In genomic region chr1:179365342-179366092, GRCh38 we compare ENCODE assay signal across 8 cellular contexts. TPM values are rescaled to one million over a fixed set of nuclear protein-coding genes. Genes with fewer than 3 reads are reported as not detected.
DNase-seq lines count a peak whose midpoint lies in the region; ATAC-seq, FAIRE-seq and TF ChIP-seq lines count a peak whose summit lies in the region.

AXDND1 (plus strand) TSS chr1:179365971; CDS start chr1:179366510, 539 bp downstream.

- DNase-seq in GM13976 (ENCODE audit: low spot score), result peak; percentile 90
- peak; percentile 75 for DNase-seq in NCI-H1436 (lab: John Stamatoyannopoulos, UW)
- peak; percentile 81 to 96 (median 92) for DNase-seq in T-cell
- peak; percentile 84 for DNase-seq in amniotic epithelial cell (ENCODE audit: low read depth)
- DNase-seq in left ventricle myocardium superior, result peak; percentile 90
- DNase-seq in psoas muscle, result peak; percentile 84 to 91
- peak; percentile 87 for DNase-seq in urothelium cell line (ENCODE audit: low spot score)

- in situ Hi-C loops in GM13976 (cut with MboI; ENCODE audit: low sequenced_read_pairs, unreplicated experiment), result loop anchor here (5.0 to 25.0 kb wide), 3 partner anchors 241 to 828 kb away; no protein-coding TSS in a partner anchor

- H3K9me3 ChIP-seq in psoas muscle, result no peaks in the 10 kb centered on the region

- H3K36me3 ChIP-seq in psoas muscle (ENCODE audit: insufficient read depth in 1 of 2, low read depth in 1 of 2), result no peaks in the 10 kb centered on the region

- H3K27ac Mint-ChIP-seq in T-cell, result peak within 1 kb of the TSS; percentile 100

- CTCF ChIA-PET in T-cell (lab: Charles Lee), result interaction anchor here (0.5 to 1.8 kb wide), 9 partner anchors 71 to 639 kb away, joined by 3 to 10 read pairs (median 4); partner anchors contain the start of genes SOAT1 (in 1 of the 2) and TOR3A (in 1 of the 2)

- H3K9me3 Mint-ChIP-seq in T-cell, result no peaks in the 10 kb centered on the region

- ATAC-seq in HG02840 (IDR thresholded peaks at IDR 0.05; ENCODE audit: low FRiP score, unreplicated experiment), result peak; percentile 99
- ATAC-seq in T-cell (replicated peaks in 1 of 4), result peak; percentile 91 to 96 (median 96)
- peak; percentile 97 for ATAC-seq in left ventricle myocardium superior
- peak; percentile 88 to 95 (median 92) for ATAC-seq in psoas muscle

- peak within 1 kb of the TSS; percentile 73 for H3K4me3 ChIP-seq in psoas muscle

- 7 to 8% (median 7%) methylated on average over 40 to 43 of the region's 43 CpGs for WGBS in psoas muscle, 3 donors

- H3K4me1 Mint-ChIP-seq in T-cell, result peaks cover 6 to 15% (median 13%) of the 10 kb centered on the region in 3 donors

- no peaks in the 10 kb centered on the region for H3K27me3 ChIP-seq in psoas muscle (ENCODE audit: insufficient read depth in 3 of 3, low read length in 2 of 3)

- no peaks in the 10 kb centered on the region for H3K27me3 Mint-ChIP-seq in T-cell

- intact Hi-C loops in left ventricle myocardium superior (cut with micrococcal nuclease), result loop anchor here (5.0 kb wide), 1 partner anchor 73 kb away; the partner anchor contains the start of gene SOAT1
- intact Hi-C loops in psoas muscle (cut with DNase I), result loop anchor here (2.0 to 10.0 kb wide), 3 partner anchors 73 to 591 kb away; partner anchors contain the start of gene SOAT1 (in 1 of the 2)

- peak; percentile 15 for TF ChIP-seq CTCF in GM13976 (IDR thresholded peaks at IDR 0.05; ENCODE audit: borderline replicate concordance, control extremely low read depth, extremely low read depth, insufficient read depth, missing control alignments)
- TF ChIP-seq CTCF in psoas muscle (IDR thresholded peaks at IDR 0.05), result peak; percentile 24

- POLR2A ChIA-PET in T-cell (lab: Charles Lee), result interaction anchor here (0.6 to 1.8 kb wide), 9 partner anchors 8 to 589 kb away, joined by 3 to 17 read pairs (median 3); partner anchors contain the start of genes CEP350 (in 1 of the 2), SOAT1 (in 1 of the 2) and TOR1AIP1 (in 1 of the 2)

- H3K4me3 Mint-ChIP-seq in T-cell, result peak within 1 kb of the TSS; percentile 89 to 98 (median 97)

- FAIRE-seq in urothelium cell line (lab: Jason Lieb, UNC), result no peak

- no peaks in the 10 kb centered on the region for H3K36me3 Mint-ChIP-seq in T-cell

- no peaks in the 10 kb centered on the region for H3K4me1 ChIP-seq in psoas muscle

- H3K27ac ChIP-seq in psoas muscle, result peak within 1 kb of the TSS; percentile 72

RNA-seq across cellular contexts. Expression of gene AXDND1, which starts in this region (rescaled TPM):
- total RNA-seq in T-cell (1 to 10 TPM in 1 of 5 donors, under 1 TPM in 2, not detected in 2; 0.19 to 1.5 (median 0.77) TPM), left ventricle myocardium superior (not detected), psoas muscle (not detected)
- polyA plus RNA-seq in psoas muscle, result under 1 TPM in 2 of 3 donors, not detected in 1; 0.09 to 0.18 TPM

Comparison
In these comparisons a context has a peak if more than half of its experiments do, and no peak if none do; other contexts are left out.
1. Peak in every context shown above with its lines: DNase-seq, ATAC-seq, H3K4me3 ChIP-seq and H3K27ac ChIP-seq.
2. Peak in DNase-seq and ATAC-seq in left ventricle myocardium superior; RNA of the gene not detected or under 1 TPM.
3. Peak in DNase-seq, ATAC-seq, H3K4me3 ChIP-seq and H3K27ac ChIP-seq in psoas muscle; RNA of the gene not detected or under 1 TPM.